In genomic region chr17:64732336-64733006, GRCh38 we compare ENCODE assay signal across 11 cellular contexts.
A peak's percentile ranks its signal among the peaks of the same experiment; 100 is the strongest.
DNase-seq lines count a peak whose midpoint lies in the region; TF ChIP-seq lines count a peak whose summit lies in the region.
"Had no signal": no experiment of that assay in that cellular context is flagged by ENCODE, and none has a peak within 500 bp of the region (broad histone marks: within the 10 kb centered on the region; RNA-seq: fewer than 3 reads in every experiment).

No MANE protein-coding gene starts in this region.

- peak overlapping the region; percentile 48 for H3K27ac Mint-ChIP-seq in endothelial cell (ENCODE audit: unreplicated experiment)
- H3K27ac Mint-ChIP-seq: activated T-cell treated with anti-CD3 and anti-CD28 coated beads, Interleukin-2, amount 50 U/mL, for 72 hours; CD4-positive, CD25-positive, alpha-beta regulatory T cell had no signal

- peaks cover under 1% of the 10 kb centered on the region for H3K36me3 Mint-ChIP-seq in endothelial cell (ENCODE audit: low read depth, unreplicated experiment)
- H3K36me3 Mint-ChIP-seq: CD4-positive, CD25-positive, alpha-beta regulatory T cell had no signal

- H3K4me3 Mint-ChIP-seq in endothelial cell (ENCODE audit: unreplicated experiment), result no peak overlapping the region
- H3K4me3 Mint-ChIP-seq: activated T-cell treated with anti-CD3 and anti-CD28 coated beads, Interleukin-2, amount 50 U/mL, for 72 hours; CD4-positive, CD25-positive, alpha-beta regulatory T cell had no signal

- H3K27ac ChIP-seq in effector memory CD4-positive, alpha-beta T cell (ENCODE audit: insufficient read depth, low read length, poor library complexity, severe bottlenecking), result no peak overlapping the region

- no peaks in the 10 kb centered on the region for H3K4me1 ChIP-seq in effector memory CD4-positive, alpha-beta T cell (ENCODE audit: control insufficient read depth, insufficient read depth, low read length, poor library complexity, severe bottlenecking)

- H3K4me3 ChIP-seq in effector memory CD4-positive, alpha-beta T cell (ENCODE audit: insufficient read depth, low read depth, low read length, poor library complexity, severe bottlenecking), result no peak overlapping the region

- TF ChIP-seq CTCF in AG09319 (IDR thresholded peaks at IDR 0.05; ENCODE audit: low read depth, low read length) (peak; percentile 4; the same call in 1 of the 2 replicates), endothelial cell (IDR thresholded peaks at IDR 0.05; ENCODE audit: unreplicated experiment) (no peak)

- DNase-seq in AG09319 (ENCODE audit: extremely low read depth, low read depth) (peak; percentile 93), NCI-H226 (peak; percentile 57), endothelial cell (ENCODE audit: low spot score) (no peak), lung microvascular endothelial cell (ENCODE audit: low read depth in 2 of 2) (peak; percentile 69 to 81), D341Med (ENCODE audit: low spot score) (no peak), SIG-M5 (lab: John Stamatoyannopoulos, UW) (no peak), NCI-H1417 treated with DMSO at 0.1 percent for 48 hours (lab: John Stamatoyannopoulos, UW) (no peak)
- no peak for DNase-seq in effector memory CD4-positive, alpha-beta T cell
- DNase-seq: activated T-cell treated with anti-CD3 and anti-CD28 coated beads, Interleukin-2, amount 50 U/mL, for 72 hours; CD4-positive, CD25-positive, alpha-beta regulatory T cell; NCI-H2227 treated with DMSO at 0.1 percent for 48 hours had no signal

- no peaks in the 10 kb centered on the region for H3K9me3 ChIP-seq in effector memory CD4-positive, alpha-beta T cell (ENCODE audit: control insufficient read depth, low read length)

- H3K36me3 ChIP-seq in effector memory CD4-positive, alpha-beta T cell (ENCODE audit: control insufficient read depth, insufficient read depth, low read length), result no peaks in the 10 kb centered on the region

- H3K27me3 Mint-ChIP-seq in endothelial cell (ENCODE audit: unreplicated experiment), result peaks cover 8% of the 10 kb centered on the region
- H3K27me3 Mint-ChIP-seq: CD4-positive, CD25-positive, alpha-beta regulatory T cell had no signal

- peaks cover 17% of the 10 kb centered on the region for H3K4me1 Mint-ChIP-seq in endothelial cell (ENCODE audit: unreplicated experiment)

- H3K27me3 ChIP-seq in effector memory CD4-positive, alpha-beta T cell (replicated peaks; ENCODE audit: control insufficient read depth, insufficient read depth, low read length, poor library complexity, severe bottlenecking), result no peaks in the 10 kb centered on the region

- H3K9me3 Mint-ChIP-seq in endothelial cell (ENCODE audit: unreplicated experiment), result no peaks in the 10 kb centered on the region
- H3K9me3 Mint-ChIP-seq: activated T-cell treated with anti-CD3 and anti-CD28 coated beads, Interleukin-2, amount 50 U/mL, for 72 hours; CD4-positive, CD25-positive, alpha-beta regulatory T cell had no signal

Comparison
In these comparisons a context has a peak if more than half of its experiments do, and no peak if none do; other contexts are left out.
1. DNase-seq: peak in AG09319 (single experiment), NCI-H226 (single experiment) and lung microvascular endothelial cell (2 of 2); none in endothelial cell (single experiment), D341Med (single experiment), effector memory CD4-positive, alpha-beta T cell (0 of 3), SIG-M5 (single experiment) and NCI-H1417 treated with DMSO at 0.1 percent for 48 hours (single experiment).